In the genomic region with DNA sequence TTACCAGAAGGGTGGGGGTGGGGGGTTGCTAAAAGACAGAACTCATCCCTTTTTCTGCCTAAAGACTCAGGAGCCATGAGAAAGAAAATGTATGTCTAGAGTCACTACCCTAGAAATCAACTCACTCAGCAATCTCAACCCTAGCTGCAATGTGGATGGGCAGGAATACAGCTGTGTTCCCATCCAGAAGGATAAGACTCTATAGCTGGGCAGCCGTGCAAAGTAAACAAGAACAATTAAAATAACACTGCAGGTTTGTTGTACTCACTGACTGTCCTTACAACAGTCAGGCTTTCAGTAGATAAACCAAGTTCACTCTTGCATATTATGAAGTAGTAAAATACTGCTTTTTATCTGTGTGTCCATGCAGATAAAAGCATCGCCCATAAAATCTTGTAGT, we compare ENCODE assay signal across 17 cellular contexts.
DNase-seq lines count a peak whose midpoint lies in the region; ATAC-seq and TF ChIP-seq lines count a peak whose summit lies in the region.
"Had no signal": no experiment of that assay in that cellular context is flagged by ENCODE, and none has a peak within 500 bp of the region (broad histone marks: within the 10 kb centered on the region; RNA-seq: fewer than 3 reads in every experiment).

No MANE protein-coding gene starts in this region.

- no peaks in the 10 kb centered on the region for H3K4me1 Mint-ChIP-seq in neural progenitor cell
- peaks cover 0 to 7% (median 0%) of the 10 kb centered on the region in 3 donors for H3K4me1 Mint-ChIP-seq in CD8-positive, alpha-beta memory T cell

- intact Hi-C loops in left cardiac atrium (cut with DNase I), result no loop called here

- H3K27me3 ChIP-seq in cardiac muscle cell (no peaks in the 10 kb centered on the region), ectodermal cell (ENCODE audit: control insufficient read depth, insufficient read depth, low read length, poor library complexity, severe bottlenecking) (no peaks in the 10 kb centered on the region), neural progenitor cell (no peaks in the 10 kb centered on the region)
- H3K27me3 ChIP-seq in CD8-positive, alpha-beta memory T cell (ENCODE audit: insufficient read depth, low read length, poor library complexity, severe bottlenecking), result no peaks in the 10 kb centered on the region
- H3K27me3 ChIP-seq: BE2C had no signal

- no peak for ATAC-seq in left cardiac atrium

- H3F3A ChIP-seq in neural progenitor cell (ENCODE audit: low read depth), result peaks cover 81% of the 10 kb centered on the region

- no peak overlapping the region for H3K9ac ChIP-seq in neural progenitor cell
- H3K9ac ChIP-seq: GM23248 had no signal

- no peaks in the 10 kb centered on the region for H3K27me3 Mint-ChIP-seq in neural progenitor cell (ENCODE audit: insufficient read depth, low read depth)
- H3K27me3 Mint-ChIP-seq in CD8-positive, alpha-beta memory T cell, result no peaks in the 10 kb centered on the region
- H3K27me3 Mint-ChIP-seq: CD4-positive, CD25-positive, alpha-beta regulatory T cell had no signal

- H3K36me3 Mint-ChIP-seq in neural progenitor cell, result peaks cover 20% of the 10 kb centered on the region
- H3K36me3 Mint-ChIP-seq in CD8-positive, alpha-beta memory T cell, result peaks cover 0 to 83% (median 12%) of the 10 kb centered on the region in 3 donors

- POLR2A ChIA-PET in CD8-positive, alpha-beta memory T cell (lab: Charles Lee), result no interaction called here

- no peak for DNase-seq in cardiac muscle cell (ENCODE audit: low read depth in 1 of 2, low spot score in 1 of 2)
- DNase-seq in left cardiac atrium, result no peak
- DNase-seq in neural progenitor cell (ENCODE audit: low spot score), result no peak
- no peak for DNase-seq in OCI-M1 (lab: John Stamatoyannopoulos, UW)
- no peak for DNase-seq in CD8-positive, alpha-beta memory T cell
- DNase-seq in activated CD4-positive, alpha-beta T cell treated with anti-CD3 and anti-CD28 coated beads, Interleukin-2, amount 50 U/mL, for 48 hours, result no peak
- DNase-seq: ACHN; BE2C; C1 segment of cervical spinal cord; CD4-positive, CD25-positive, alpha-beta regulatory T cell; DMS153; DMS79; GDM1; GM23248 had no signal

- H2AFZ ChIP-seq in neural progenitor cell (replicated peaks), result no peak overlapping the region
- H2AFZ ChIP-seq: GM23248 had no signal

- no peaks in the 10 kb centered on the region for H3K9me3 Mint-ChIP-seq in neural progenitor cell
- H3K9me3 Mint-ChIP-seq in CD8-positive, alpha-beta memory T cell, result no peaks in the 10 kb centered on the region
- H3K9me3 Mint-ChIP-seq: CD4-positive, CD25-positive, alpha-beta regulatory T cell had no signal

- peaks cover 3% of the 10 kb centered on the region for H4K20me1 ChIP-seq in neural progenitor cell (ENCODE audit: low read depth)

- H3K27ac Mint-ChIP-seq in neural progenitor cell, result no peak overlapping the region
- H3K27ac Mint-ChIP-seq in CD8-positive, alpha-beta memory T cell, result peak overlapping the region in 1 of 8 donors; percentile 16

- TF ChIP-seq CTCF in cardiac muscle cell (IDR thresholded peaks at IDR 0.05; ENCODE audit: low read depth, low read length) (no peak), neural progenitor cell (IDR thresholded peaks at IDR 0.05) (no peak)

- H3K9me3 ChIP-seq in cardiac muscle cell (ENCODE audit: low read depth), result no peaks in the 10 kb centered on the region
- no peaks in the 10 kb centered on the region for H3K9me3 ChIP-seq in ectodermal cell (ENCODE audit: control insufficient read depth, low read length)
- no peaks in the 10 kb centered on the region for H3K9me3 ChIP-seq in neural progenitor cell (ENCODE audit: low read depth)
- H3K9me3 ChIP-seq in CD8-positive, alpha-beta memory T cell (ENCODE audit: low read length), result no peaks in the 10 kb centered on the region
- H3K9me3 ChIP-seq: BE2C, HAP-1 had no signal

- peaks cover 19% of the 10 kb centered on the region for H3K4me1 ChIP-seq in cardiac muscle cell (ENCODE audit: low read depth)
- H3K4me1 ChIP-seq in ectodermal cell (ENCODE audit: control insufficient read depth, insufficient read depth, low read length), result no peaks in the 10 kb centered on the region
- H3K4me1 ChIP-seq in neural progenitor cell, result no peaks in the 10 kb centered on the region
- H3K4me1 ChIP-seq in CD8-positive, alpha-beta memory T cell (ENCODE audit: insufficient read depth, low read length), result no peaks in the 10 kb centered on the region
- H3K4me1 ChIP-seq: BE2C, HAP-1 had no signal

- H3K36me3 ChIP-seq in cardiac muscle cell (peaks cover 28% of the 10 kb centered on the region), ectodermal cell (ENCODE audit: control insufficient read depth, insufficient read depth, low read length) (peaks cover 28% of the 10 kb centered on the region), neural progenitor cell (peaks cover 13% of the 10 kb centered on the region)
- H3K36me3 ChIP-seq in CD8-positive, alpha-beta memory T cell (ENCODE audit: insufficient read depth, low read length), result peaks cover 34% of the 10 kb centered on the region
- H3K36me3 ChIP-seq: BE2C had no signal

- H3K27ac ChIP-seq in cardiac muscle cell, result peak overlapping the region; percentile 59
- H3K27ac ChIP-seq in ectodermal cell (ENCODE audit: insufficient read depth, low read depth, low read length, poor library complexity, severe bottlenecking), result peak overlapping the region; percentile 50
- peak overlapping the region; percentile 75 for H3K27ac ChIP-seq in neural progenitor cell
- H3K27ac ChIP-seq in CD8-positive, alpha-beta memory T cell (ENCODE audit: low read depth, low read length), result no peak overlapping the region
- H3K27ac ChIP-seq: GM23248, HL-60 had no signal

- WGBS in ectodermal cell, 2 experiments, result 97 to 100% methylated on average over 2 of the region's 2 CpGs

- H3K4me2 ChIP-seq in neural progenitor cell, result no peak overlapping the region

- CTCF ChIA-PET in CD8-positive, alpha-beta memory T cell (lab: Charles Lee), result no interaction called here

- no peak overlapping the region for H3K4me3 Mint-ChIP-seq in neural progenitor cell
- H3K4me3 Mint-ChIP-seq in CD8-positive, alpha-beta memory T cell, result no peak overlapping the region
- H3K4me3 Mint-ChIP-seq: CD4-positive, CD25-positive, alpha-beta regulatory T cell had no signal

- H3K4me3 ChIP-seq in cardiac muscle cell (no peak overlapping the region), ectodermal cell (ENCODE audit: insufficient read depth, low read depth, low read length) (no peak overlapping the region), neural progenitor cell (no peak overlapping the region)
- H3K4me3 ChIP-seq in CD8-positive, alpha-beta memory T cell (ENCODE audit: low read length), result no peak overlapping the region
- H3K4me3 ChIP-seq: GM23248, HAP-1 had no signal

- no peaks in the 10 kb centered on the region for H3K79me2 ChIP-seq in neural progenitor cell (ENCODE audit: low read depth)
